31 cellular contexts compared by ENCODE assay signal in the genomic region with DNA sequence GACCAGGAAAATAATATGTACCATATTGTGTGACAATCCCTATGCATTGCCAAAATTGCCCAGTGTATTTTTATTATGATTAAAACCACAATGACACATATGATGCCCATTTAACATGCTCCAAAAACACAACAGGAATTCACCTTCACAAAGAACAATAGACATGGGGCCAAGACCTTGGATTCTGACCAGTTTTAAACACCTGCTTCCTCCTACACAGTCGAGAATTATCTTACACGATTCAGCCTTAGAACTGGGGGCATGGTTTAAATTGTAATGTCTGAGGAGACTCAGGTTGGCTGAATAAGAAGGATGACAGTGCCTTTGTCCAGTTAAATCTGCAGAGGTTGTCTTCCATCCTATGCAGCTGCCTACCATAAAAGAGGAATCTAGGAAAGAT.
"Had no signal": no experiment of that assay in that cellular context is flagged by ENCODE, and none has a peak within 500 bp of the region (broad histone marks: within the 10 kb centered on the region; RNA-seq: fewer than 3 reads in every experiment).

No MANE protein-coding gene starts in this region.

- H3K36me3 Mint-ChIP-seq: activated naive CD4-positive, alpha-beta T cell treated with anti-CD3 and anti-CD28 coated beads, Interleukin-2, amount 10 ng/mL, durations not matched to agents 7 days and 5 days; brain had no signal

- H3K27ac ChIP-seq: ascending aorta, breast epithelium, cardiac muscle cell, colonic mucosa, WERI-Rb-1 had no signal

- H3K9me3 ChIP-seq: colonic mucosa had no signal

- FAIRE-seq: endometrium, frontal cortex had no signal

- ATAC-seq: activated naive CD4-positive, alpha-beta T cell treated with anti-CD3 and anti-CD28 coated beads, Interleukin-2, amount 50 U/mL, for 72 hours; activated T-cell treated with anti-CD3 and anti-CD28 coated beads, Interleukin-2, amount 50 U/mL, for 72 hours; esophagus mucosa; T-helper 17 cell had no signal

- H3K36me3 ChIP-seq: ascending aorta, breast epithelium, cardiac muscle cell, colonic mucosa, WERI-Rb-1 had no signal

- H3K4me1 ChIP-seq: breast epithelium, colonic mucosa had no signal

- H3K4me3 Mint-ChIP-seq: activated B cell treated with CpG ODN at 0.5 μM for 24 hours; activated CD4-positive, alpha-beta memory T cell treated with anti-CD3 and anti-CD28 coated beads, Interleukin-2, amount 10 ng/mL, durations not matched to agents 7 days and 5 days; activated CD4-positive, alpha-beta T cell treated with anti-CD3 and anti-CD28 coated beads, Interleukin-2, amount 10 ng/mL, durations not matched to agents 7 days and 5 days; activated naive CD4-positive, alpha-beta T cell treated with anti-CD3 and anti-CD28 coated beads, Interleukin-2, amount 10 ng/mL, durations not matched to agents 7 days and 5 days; activated naive CD8-positive, alpha-beta T cell treated with anti-CD3 and anti-CD28 coated beads, Interleukin-2, amount 10 ng/mL, durations not matched to agents 7 days and 5 days; activated T-cell treated with anti-CD3 and anti-CD28 coated beads, Interleukin-2, amount 50 U/mL, for 24 hours; brain; T-helper 17 cell; T-helper 2 cell treated with Interferon-gamma antibody and Interleukin-4, amounts not matched to agents 5 μg/mL and 100 μg/mL, for 36 hours had no signal

- H3K27ac Mint-ChIP-seq: activated B cell treated with CpG ODN at 0.5 μM for 24 hours; activated CD4-positive, alpha-beta memory T cell treated with anti-CD3 and anti-CD28 coated beads, Interleukin-2, amount 10 ng/mL, durations not matched to agents 7 days and 5 days; activated CD4-positive, alpha-beta T cell treated with anti-CD3 and anti-CD28 coated beads, Interleukin-2, amount 10 ng/mL, durations not matched to agents 7 days and 5 days; activated naive CD4-positive, alpha-beta T cell treated with anti-CD3 and anti-CD28 coated beads, Interleukin-2, amount 10 ng/mL, durations not matched to agents 7 days and 5 days; activated naive CD8-positive, alpha-beta T cell treated with anti-CD3 and anti-CD28 coated beads, Interleukin-2, amount 10 ng/mL, durations not matched to agents 7 days and 5 days; activated T-cell treated with anti-CD3 and anti-CD28 coated beads, Interleukin-2, amount 50 U/mL, for 24 hours; activated T-cell treated with anti-CD3 and anti-CD28 coated beads, Interleukin-2, amount 50 U/mL, for 72 hours; brain; T-helper 2 cell treated with Interferon-gamma antibody and Interleukin-4, amounts not matched to agents 5 μg/mL and 100 μg/mL, for 36 hours had no signal

- H3K4me1 Mint-ChIP-seq: activated B cell treated with CpG ODN at 0.5 μM for 24 hours; activated naive CD8-positive, alpha-beta T cell treated with anti-CD3 and anti-CD28 coated beads, Interleukin-2, amount 10 ng/mL, durations not matched to agents 7 days and 5 days; brain had no signal

- H3K27me3 ChIP-seq: ascending aorta, breast epithelium, colonic mucosa had no signal

- DNase-seq: activated B cell treated with CpG ODN at 0.5 μM for 24 hours; activated CD4-positive, alpha-beta memory T cell treated with anti-CD3 and anti-CD28 coated beads, Interleukin-2, amount 10 ng/mL, durations not matched to agents 7 days and 5 days; activated CD4-positive, alpha-beta T cell treated with anti-CD3 and anti-CD28 coated beads, Interleukin-2, amount 10 ng/mL, durations not matched to agents 7 days and 5 days; activated CD4-positive, alpha-beta T cell treated with anti-CD3 and anti-CD28 coated beads, Interleukin-2, amount 50 U/mL, for 4 hours; activated CD8-positive, alpha-beta memory T cell treated with anti-CD3 and anti-CD28 coated beads, Interleukin-2, amount 50 U/mL, for 48 hours; activated gamma-delta T cell; activated naive CD4-positive, alpha-beta T cell; activated naive CD4-positive, alpha-beta T cell treated with anti-CD3 and anti-CD28 coated beads, Interleukin-2, amount 10 ng/mL, durations not matched to agents 7 days and 5 days; activated naive CD8-positive, alpha-beta T cell treated with anti-CD3 and anti-CD28 coated beads, Interleukin-2, amount 10 ng/mL, durations not matched to agents 7 days and 5 days; activated T-cell treated with anti-CD3 and anti-CD28 coated beads for 4 hours; activated T-cell treated with anti-CD3 and anti-CD28 coated beads, Interleukin-2, amount 50 U/mL, for 24 hours; activated T-cell treated with anti-CD3 and anti-CD28 coated beads, Interleukin-2, amount 50 U/mL, for 72 hours; central memory CD4-positive, alpha-beta T cell; cerebellar nuclear complex; colonic mucosa; effector CD8-positive, alpha-beta T cell; foreskin fibroblast; head of caudate nucleus; T-helper 1 cell; T-helper 17 cell; T1000; WERI-Rb-1 had no signal

- H3K4me3 ChIP-seq: ascending aorta, breast epithelium, cardiac muscle cell, colonic mucosa had no signal

- H3K27me3 Mint-ChIP-seq: activated B cell treated with CpG ODN at 0.5 μM for 24 hours; activated CD4-positive, alpha-beta memory T cell treated with anti-CD3 and anti-CD28 coated beads, Interleukin-2, amount 10 ng/mL, durations not matched to agents 7 days and 5 days; activated CD4-positive, alpha-beta T cell treated with anti-CD3 and anti-CD28 coated beads, Interleukin-2, amount 10 ng/mL, durations not matched to agents 7 days and 5 days; activated naive CD4-positive, alpha-beta T cell treated with anti-CD3 and anti-CD28 coated beads, Interleukin-2, amount 10 ng/mL, durations not matched to agents 7 days and 5 days; activated naive CD8-positive, alpha-beta T cell treated with anti-CD3 and anti-CD28 coated beads, Interleukin-2, amount 10 ng/mL, durations not matched to agents 7 days and 5 days; activated T-cell treated with anti-CD3 and anti-CD28 coated beads, Interleukin-2, amount 50 U/mL, for 24 hours; brain; T-helper 17 cell had no signal
